In the genomic region with DNA sequence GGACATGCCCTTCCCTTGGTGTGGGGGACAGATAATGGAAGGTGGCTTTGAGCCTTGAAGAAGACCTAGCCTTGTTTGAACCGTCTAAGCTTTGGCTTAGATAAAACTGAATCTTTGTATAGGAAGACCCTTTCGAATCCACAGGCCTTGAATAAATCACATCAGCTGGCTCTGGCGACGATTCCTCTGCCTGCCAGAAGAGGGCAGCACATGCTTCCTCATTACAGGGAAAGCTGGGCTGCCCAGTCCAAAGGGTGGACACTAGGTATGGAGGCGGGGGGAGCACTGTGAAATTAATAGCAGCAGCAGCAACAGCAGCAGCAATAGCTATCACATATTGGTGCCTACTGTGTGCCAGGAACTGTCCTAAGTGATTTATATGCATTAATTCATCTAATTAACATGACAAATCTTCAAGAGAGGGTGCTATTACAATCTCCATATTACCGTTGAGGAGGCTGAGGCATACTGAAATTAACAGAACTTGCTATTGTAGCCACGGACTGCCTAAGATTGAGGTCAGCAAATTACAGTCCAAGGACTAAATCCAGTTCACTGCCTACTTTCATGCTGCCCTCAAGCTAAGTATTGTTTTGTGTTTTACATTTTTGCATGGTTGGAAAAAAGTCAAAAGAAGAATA, we compare ENCODE assay signal across 8 cellular contexts.
DNase-seq lines count a peak whose midpoint lies in the region; ATAC-seq and TF ChIP-seq lines count a peak whose summit lies in the region.

No MANE protein-coding gene starts in this region.

- WGBS in prostate gland: 18% methylated on average over 7 of the region's 7 CpGs

- H3K9me3 ChIP-seq in DOHH2 (ENCODE audit: control insufficient read depth, insufficient read depth, low read length) (no peaks in the 10 kb centered on the region), prostate gland (no peaks in the 10 kb centered on the region)

- TF ChIP-seq CTCF in DOHH2 (IDR thresholded peaks at IDR 0.05; ENCODE audit: low read depth, low read length, poor library complexity, severe bottlenecking) (peak; percentile 99), LNCaP clone FGC (IDR thresholded peaks at IDR 0.05; ENCODE audit: control insufficient read depth, extremely low read depth, insufficient read depth) (peak; percentile 97), prostate gland (IDR thresholded peaks at IDR 0.05) (peak; percentile 80 to 94 (median 86))

- H3K27ac ChIP-seq in DOHH2 (ENCODE audit: low read depth, low read length) (no peak overlapping the region), prostate gland (no peak overlapping the region)

- H3K4me1 ChIP-seq in DOHH2 (ENCODE audit: control insufficient read depth, low read length) (no peaks in the 10 kb centered on the region), prostate gland (replicated peaks) (no peaks in the 10 kb centered on the region)

- DNase-seq in LNCaP clone FGC (ENCODE audit: low read depth) (no peak), SKM-1 (lab: John Stamatoyannopoulos, UW; ENCODE audit: unreplicated experiment) (peak; percentile 10), Right ventricle myocardium superior (peak; percentile 77), prostate gland (ENCODE audit: low spot score) (peak; percentile 51)
- DNase-seq in activated naive CD4-positive, alpha-beta T cell treated with anti-CD3 and anti-CD28 coated beads, Interleukin-2, amount 50 U/mL, for 72 hours (ENCODE audit: low spot score in 2 of 2): peak in 1 of 2 donors; percentile 64

- ATAC-seq in activated naive CD4-positive, alpha-beta T cell treated with anti-CD3 and anti-CD28 coated beads, Interleukin-2, amount 50 U/mL, for 72 hours: peak; percentile 51 to 74
- ATAC-seq in Right ventricle myocardium superior (ENCODE audit: poor library complexity) (peak; percentile 85), GM21526 (IDR thresholded peaks at IDR 0.05; ENCODE audit: low FRiP score, unreplicated experiment) (no peak), HG03378 (IDR thresholded peaks at IDR 0.05; ENCODE audit: unreplicated experiment) (no peak)

- H3K79me2 ChIP-seq in DOHH2 (ENCODE audit: control insufficient read depth, low read length): no peaks in the 10 kb centered on the region

- no peaks in the 10 kb centered on the region for H3K36me3 ChIP-seq in DOHH2 (ENCODE audit: control insufficient read depth, low read length)
- H3K36me3 ChIP-seq in prostate gland: no peaks in the 10 kb centered on the region

- H4K20me1 ChIP-seq in DOHH2 (ENCODE audit: control insufficient read depth, insufficient read depth, low read depth, low read length): no peaks in the 10 kb centered on the region

- H3F3A ChIP-seq in DOHH2 (ENCODE audit: control insufficient read depth, insufficient read depth): no peaks in the 10 kb centered on the region

- H3K4me3 ChIP-seq in DOHH2 (ENCODE audit: low read length) (no peak overlapping the region), LNCaP clone FGC (ENCODE audit: low read depth, low read length) (no peak overlapping the region), prostate gland (no peak overlapping the region)

- no peak for TF ChIP-seq POLR2A in prostate gland (IDR thresholded peaks at IDR 0.05)

- H3K9me3 Mint-ChIP-seq in activated naive CD4-positive, alpha-beta T cell treated with anti-CD3 and anti-CD28 coated beads, Interleukin-2, amount 50 U/mL, for 72 hours: no peaks in the 10 kb centered on the region

- no peaks in the 10 kb centered on the region for H3K9me2 ChIP-seq in DOHH2 (replicated peaks; ENCODE audit: control insufficient read depth, low read length)

- intact Hi-C loops in Right ventricle myocardium superior (cut with DNase I) (loop anchor here (10.0 kb wide), 1 partner anchor 484 kb away; no protein-coding TSS in a partner anchor), prostate gland (cut with DNase I) (loop anchor here (10.0 kb wide), 1 partner anchor 154 kb away; no protein-coding TSS in a partner anchor)

- no peaks in the 10 kb centered on the region for H3K36me3 Mint-ChIP-seq in activated naive CD4-positive, alpha-beta T cell treated with anti-CD3 and anti-CD28 coated beads, Interleukin-2, amount 50 U/mL, for 72 hours

- 0 out of 2 replicates have a peak, but pooled peaks cover 2% of the 10 kb centered on the region for H3K27me3 ChIP-seq in DOHH2 (ENCODE audit: control insufficient read depth, low read length)
- H3K27me3 ChIP-seq in prostate gland (replicated peaks; ENCODE audit: insufficient read depth): no peaks in the 10 kb centered on the region

- H3K27ac Mint-ChIP-seq in activated naive CD4-positive, alpha-beta T cell treated with anti-CD3 and anti-CD28 coated beads, Interleukin-2, amount 50 U/mL, for 72 hours: no peak overlapping the region

- H3K4me2 ChIP-seq in DOHH2 (ENCODE audit: low read length): no peak overlapping the region

Comparison
In these comparisons a context has a peak if more than half of its experiments do, and no peak if none do; other contexts are left out.
1. ATAC-seq: peak in activated naive CD4-positive, alpha-beta T cell treated with anti-CD3 and anti-CD28 coated beads, Interleukin-2, amount 50 U/mL, for 72 hours (2 of 2) and Right ventricle myocardium superior (single experiment); none in GM21526 (single experiment) and HG03378 (single experiment).
2. Peak in every context shown above with its lines, with median percentiles within 50 percentile points of each other: CTCF ChIP-seq.